8 cellular contexts compared by ENCODE assay signal in the genomic region with DNA sequence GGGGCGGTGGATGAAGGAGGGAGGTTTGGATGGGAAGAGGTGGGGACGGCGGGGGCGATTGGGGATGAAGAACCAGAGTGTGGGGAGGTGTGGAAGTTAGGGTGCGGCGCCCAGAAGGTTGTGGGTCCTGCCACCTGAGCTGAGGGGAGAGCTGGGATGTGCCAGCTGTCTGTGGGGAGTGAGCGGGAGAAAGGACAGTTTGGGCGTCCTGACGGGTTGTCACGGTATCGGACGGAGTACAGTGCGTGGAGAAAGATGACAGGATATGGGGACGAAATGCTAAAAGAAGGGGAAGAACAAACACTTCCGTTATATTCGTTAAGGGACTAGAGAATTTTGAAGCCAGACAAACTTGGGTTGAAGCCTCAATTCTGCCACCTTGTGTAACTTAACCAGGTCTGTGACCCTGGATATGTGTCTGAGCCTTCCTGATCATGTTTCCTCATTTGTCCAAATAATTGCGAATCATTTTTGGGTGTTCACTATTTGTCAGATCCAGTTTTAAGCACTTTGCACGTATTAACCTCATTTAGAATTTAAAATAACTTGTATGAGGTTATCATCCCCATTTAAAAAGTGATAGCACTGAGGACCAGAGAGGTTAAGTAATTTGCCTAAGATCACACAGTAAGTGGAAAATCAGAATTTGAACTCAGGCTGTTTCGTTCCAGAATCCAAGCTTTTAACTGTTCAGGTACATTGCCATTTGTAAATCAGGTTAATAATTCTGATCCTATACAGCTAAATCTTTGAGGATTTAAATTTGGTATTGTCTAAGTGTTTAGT. TPM values are rescaled to one million over a fixed set of nuclear protein-coding genes. Genes with fewer than 3 reads are reported as not detected.
A peak's percentile ranks its signal among the peaks of the same experiment; 100 is the strongest.
DNase-seq lines count a peak whose midpoint lies in the region; ATAC-seq and TF ChIP-seq lines count a peak whose summit lies in the region.

No MANE protein-coding gene starts in this region.

- peaks cover 65% of the 10 kb centered on the region for H3K79me2 ChIP-seq in OCI-LY7 (ENCODE audit: insufficient read depth, low read depth, low read length)

- ATAC-seq in heart right ventricle = no peak
- no peak for ATAC-seq in left ventricle myocardium superior
- peak; percentile 5 for ATAC-seq in HG02852 (IDR thresholded peaks at IDR 0.05; ENCODE audit: unreplicated experiment)
- peak; percentile 31 for ATAC-seq in mucosa of descending colon

- H3K36me3 ChIP-seq in heart right ventricle (peaks cover 0 to 7% (median 0%) of the 10 kb centered on the region in 9 donors), OCI-LY7 (ENCODE audit: insufficient read depth, low read length) (peaks cover 38% of the 10 kb centered on the region), mucosa of descending colon (ENCODE audit: low read depth) (no peaks in the 10 kb centered on the region)

- peak overlapping the region; percentile 46; the same call in 1 of the 2 replicates for H2AFZ ChIP-seq in OCI-LY7 (ENCODE audit: low read length)

- intact Hi-C loops in heart right ventricle (cut with DNase I) = loop anchor here in 1 of 10 donors (2.0 to 10.0 kb wide), 2 partner anchors 45 to 201 kb away; a partner anchor contains a TSS
- intact Hi-C loops in left ventricle myocardium superior (cut with micrococcal nuclease) = no loop called here
- intact Hi-C loops in OCI-LY7 (cut with micrococcal nuclease; ENCODE audit: unreplicated experiment) = loop anchor here (10.0 kb wide), 1 partner anchor 869 kb away; no protein-coding TSS in a partner anchor
- intact Hi-C loops in mucosa of descending colon (cut with DNase I, micrococcal nuclease) = no loop called here
- intact Hi-C loops in posterior cingulate gyrus (cut with DNase I) = loop anchor here (10.0 kb wide), 3 partner anchors 49 to 201 kb away; a partner anchor contains a TSS

- H3K4me1 ChIP-seq in heart right ventricle (peaks cover 0 to 45% (median 19%) of the 10 kb centered on the region in 9 donors), OCI-LY7 (ENCODE audit: insufficient read depth, low read length, poor library complexity, severe bottlenecking) (peaks cover 58% of the 10 kb centered on the region), mucosa of descending colon (ENCODE audit: low read depth) (peaks cover 9% of the 10 kb centered on the region)

- DNase-seq in heart right ventricle = no peak
- no peak for DNase-seq in left ventricle myocardium superior
- DNase-seq in OCI-LY7 (ENCODE audit: low spot score) = peak; percentile 59
- peak; percentile 42 for DNase-seq in cerebellar cortex (ENCODE audit: low spot score)
- DNase-seq in mucosa of descending colon = no peak
- DNase-seq in T1000 (lab: John Stamatoyannopoulos, UW) = no peak
- DNase-seq in posterior cingulate gyrus = no peak

- POLR2A ChIA-PET in OCI-LY7 (lab: Charles Lee) = interaction anchor here (0.6 to 1.7 kb wide), 11 partner anchors 10 to 341 kb away, joined by 3 to 6 read pairs (median 3); no protein-coding TSS in a partner anchor

- CTCF ChIA-PET in OCI-LY7 (lab: Charles Lee; ENCODE audit: unreplicated experiment) = no interaction called here

- no peaks in the 10 kb centered on the region for H3K27me3 ChIP-seq in heart right ventricle

- H3K4me2 ChIP-seq in OCI-LY7 (ENCODE audit: low read length) = peak overlapping the region; percentile 84

- H3K9me3 ChIP-seq in heart right ventricle (no peaks in the 10 kb centered on the region), OCI-LY7 (ENCODE audit: low read length) (peaks cover 9% of the 10 kb centered on the region; the same call in 1 of the 2 replicates), mucosa of descending colon (no peaks in the 10 kb centered on the region)

- H3K9me2 ChIP-seq in OCI-LY7 (ENCODE audit: insufficient read depth, low read length) = no peaks in the 10 kb centered on the region

- TF ChIP-seq CTCF in heart right ventricle (IDR thresholded peaks at IDR 0.05) (no peak), OCI-LY7 (conservative IDR thresholded peaks at IDR 0.05; ENCODE audit: low read length) (no peak), mucosa of descending colon (IDR thresholded peaks at IDR 0.05) (no peak)

- H3K4me3 ChIP-seq in heart right ventricle (peak overlapping the region; percentile 40 to 93 (median 78)), OCI-LY7 (ENCODE audit: low read depth, low read length, poor library complexity, severe bottlenecking) (peak overlapping the region; percentile 85), mucosa of descending colon (peak overlapping the region; percentile 49)

- H4K20me1 ChIP-seq in OCI-LY7 (ENCODE audit: insufficient read depth, low read length) = no peaks in the 10 kb centered on the region; the same call in 1 of the 2 replicates

- 6 to 10% methylated on average over 19 of the region's 19 CpGs for WGBS in heart right ventricle, 2 donors

- TSS peak; percentile 38 for BruUV-seq in OCI-LY7 (replicated peaks; lab: Mats Ljungman, UMichigan)

- peak overlapping the region; percentile 71 to 94 (median 88) for H3K27ac ChIP-seq in heart right ventricle
- peak overlapping the region; percentile 99 for H3K27ac ChIP-seq in OCI-LY7 (ENCODE audit: low read depth, low read length, poor library complexity, severe bottlenecking)

RNA-seq across cellular contexts. Expression of a gene that starts 0.7 kb away (rescaled TPM):
- total RNA-seq in heart right ventricle = 1 to 10 TPM; 3.6 to 7.5 (median 4.2) TPM
- 1 to 10 TPM; 2.5 to 5.1 TPM for polyA plus RNA-seq in heart right ventricle
- total RNA-seq in left ventricle myocardium superior = 4.2 TPM
- 81.4 and 94.9 TPM in 2 replicates for total RNA-seq in OCI-LY7 (2014; rRNA removed; shearing (Covaris generic))
- 113 and 138 TPM in 2 replicates for total RNA-seq in OCI-LY7 (2022)
- total RNA-seq in mucosa of descending colon = 10 to 100 TPM in 1 of 3 donors, 1 to 10 TPM in 2; 9.6 to 12.4 (median 9.7) TPM

RNA-seq across cellular contexts. Expression of a gene that starts 25.4 kb away (rescaled TPM):
- total RNA-seq in heart right ventricle = 1 to 10 TPM in 3 of 10 donors, under 1 TPM in 7; 0.35 to 1.2 (median 0.50) TPM
- 1 to 10 TPM in 1 of 2 donors, under 1 TPM in 1; 0.35 to 1.5 TPM for polyA plus RNA-seq in heart right ventricle
- 0.69 TPM for total RNA-seq in left ventricle myocardium superior
- 2.7 and 3.8 TPM in 2 replicates for total RNA-seq in OCI-LY7 (2014; rRNA removed; shearing (Covaris generic))
- total RNA-seq in OCI-LY7 (2022) = 7.9 and 10.2 TPM in 2 replicates
- 1 to 10 TPM in 2 of 3 donors, under 1 TPM in 1; 0.58 to 3.8 (median 1.3) TPM for total RNA-seq in mucosa of descending colon

Comparison
In these comparisons a context has a peak if more than half of its experiments do, and no peak if none do; other contexts are left out.
1. ATAC-seq: peak in HG02852 (single experiment) and mucosa of descending colon (single experiment); none in heart right ventricle (0 of 8) and left ventricle myocardium superior (single experiment).
2. DNase-seq: peak in OCI-LY7 (single experiment) and cerebellar cortex (single experiment); none in heart right ventricle (0 of 2), left ventricle myocardium superior (single experiment), mucosa of descending colon (0 of 3), T1000 (single experiment) and posterior cingulate gyrus (0 of 10).
3. RNA of a gene that starts 0.7 kb away (total RNA-seq): 81.4 to 138 TPM in OCI-LY7; 9.6 to 12.4 TPM in mucosa of descending colon, 3.6 to 7.5 TPM in heart right ventricle and 4.2 TPM in left ventricle myocardium superior (single experiment); every median in the first group is over 4 times any median in the second.
4. intact Hi-C loops: an anchor here in OCI-LY7 (10.0 kb wide) and posterior cingulate gyrus (10.0 kb wide); none called in left ventricle myocardium superior and mucosa of descending colon.
5. Peak in every context shown above with its lines, with median percentiles within 50 percentile points of each other: H3K4me3 ChIP-seq.